ENCODE assay signal across 1 cellular context in the genomic region with DNA sequence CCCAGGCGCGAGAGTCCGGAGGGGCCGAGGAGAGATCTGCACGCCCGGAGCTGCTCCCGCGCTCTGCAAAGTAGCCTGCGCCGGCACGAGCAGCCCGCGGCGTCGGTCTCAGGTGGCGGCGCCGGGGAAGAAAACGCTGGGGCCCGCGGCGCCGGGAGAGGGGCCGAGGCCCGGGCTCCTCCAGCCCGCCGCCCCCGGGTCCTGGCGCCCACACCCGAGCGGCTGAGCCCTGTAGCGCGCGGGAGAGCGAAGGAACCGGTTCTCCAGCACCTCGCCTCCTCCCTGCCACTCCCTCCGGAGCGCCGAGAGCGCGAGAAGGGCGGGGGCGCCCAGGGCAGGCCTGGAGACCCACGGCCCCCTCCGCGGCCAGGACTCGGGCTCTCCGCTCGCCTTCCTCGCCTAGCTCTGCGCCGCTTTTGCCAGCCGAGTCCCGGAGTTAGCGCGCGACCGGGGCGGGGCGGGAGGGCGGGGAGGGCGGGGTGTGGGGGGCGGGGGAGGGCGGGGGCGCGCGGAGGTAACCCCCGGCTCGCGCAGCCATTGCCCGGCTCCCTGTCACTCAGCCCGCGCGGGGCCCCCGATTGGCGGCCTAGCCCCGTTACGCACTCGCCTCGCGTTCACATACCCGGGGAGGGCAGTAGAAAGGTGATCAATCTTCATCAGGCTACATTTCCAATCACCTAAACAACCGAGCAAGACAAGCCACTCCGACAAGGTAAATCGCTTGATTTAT.
A peak's percentile ranks its signal among the peaks of the same experiment; 100 is the strongest.
TF ChIP-seq lines count a peak whose summit lies in the region.

A gene (plus strand): TSS at position 645 of the 730 bp plus-strand sequence. CDS start 2,161 bp downstream, outside the sequence.

TF ChIP-seq in HepG2, 621 proteins besides CTCF, POLR2A, EP300 and RAD21 (continued from another document and continues in another):
- TF ChIP-seq, protein P1, sequence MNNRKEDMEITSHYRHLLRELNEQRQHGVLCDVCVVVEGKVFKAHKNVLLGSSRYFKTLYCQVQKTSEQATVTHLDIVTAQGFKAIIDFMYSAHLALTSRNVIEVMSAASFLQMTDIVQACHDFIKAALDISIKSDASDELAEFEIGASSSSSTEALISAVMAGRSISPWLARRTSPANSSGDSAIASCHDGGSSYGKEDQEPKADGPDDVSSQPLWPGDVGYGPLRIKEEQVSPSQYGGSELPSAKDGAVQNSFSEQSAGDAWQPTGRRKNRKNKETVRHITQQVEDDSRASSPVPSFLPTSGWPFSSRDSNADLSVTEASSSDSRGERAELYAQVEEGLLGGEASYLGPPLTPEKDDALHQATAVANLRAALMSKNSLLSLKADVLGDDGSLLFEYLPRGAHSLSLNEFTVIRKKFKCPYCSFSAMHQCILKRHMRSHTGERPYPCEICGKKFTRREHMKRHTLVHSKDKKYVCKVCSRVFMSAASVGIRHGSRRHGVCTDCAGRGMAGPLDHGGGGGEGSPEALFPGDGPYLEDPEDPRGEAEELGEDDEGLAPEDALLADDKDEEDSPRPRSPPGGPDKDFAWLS (CRISPR knock-in tag; IDR thresholded peaks at IDR 0.05; ENCODE audit: borderline replicate concordance), result no peak
- no peak for TF ChIP-seq RBM22 (optimal IDR thresholded peaks at IDR 0.05; ENCODE audit: low read length)
- peak; percentile 79 for TF ChIP-seq SKI (IDR thresholded peaks at IDR 0.05; ENCODE audit: partially characterized antibody)
- no peak for TF ChIP-seq EHMT2 (IDR thresholded peaks at IDR 0.05; ENCODE audit: borderline replicate concordance, low read depth, low read length)
- TF ChIP-seq ZBTB3 (CRISPR knock-in tag; IDR thresholded peaks at IDR 0.05; ENCODE audit: borderline replicate concordance, low read depth), result no peak
- TF ChIP-seq MATR3 (CRISPR knock-in tag; IDR thresholded peaks at IDR 0.05), result no peak
- TF ChIP-seq ZIK1 (CRISPR knock-in tag; IDR thresholded peaks at IDR 0.05; ENCODE audit: borderline replicate concordance, low read depth), result 0 out of 2 replicates have a peak, but pooled peaks have one; percentile 73
- TF ChIP-seq, protein P2, sequence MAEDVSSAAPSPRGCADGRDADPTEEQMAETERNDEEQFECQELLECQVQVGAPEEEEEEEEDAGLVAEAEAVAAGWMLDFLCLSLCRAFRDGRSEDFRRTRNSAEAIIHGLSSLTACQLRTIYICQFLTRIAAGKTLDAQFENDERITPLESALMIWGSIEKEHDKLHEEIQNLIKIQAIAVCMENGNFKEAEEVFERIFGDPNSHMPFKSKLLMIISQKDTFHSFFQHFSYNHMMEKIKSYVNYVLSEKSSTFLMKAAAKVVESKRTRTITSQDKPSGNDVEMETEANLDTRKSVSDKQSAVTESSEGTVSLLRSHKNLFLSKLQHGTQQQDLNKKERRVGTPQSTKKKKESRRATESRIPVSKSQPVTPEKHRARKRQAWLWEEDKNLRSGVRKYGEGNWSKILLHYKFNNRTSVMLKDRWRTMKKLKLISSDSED (CRISPR knock-in tag; IDR thresholded peaks at IDR 0.05), result no peak
- no peak for TF ChIP-seq CHD2 (IDR thresholded peaks at IDR 0.05; ENCODE audit: low read depth, low read length)
- TF ChIP-seq, protein P3, sequence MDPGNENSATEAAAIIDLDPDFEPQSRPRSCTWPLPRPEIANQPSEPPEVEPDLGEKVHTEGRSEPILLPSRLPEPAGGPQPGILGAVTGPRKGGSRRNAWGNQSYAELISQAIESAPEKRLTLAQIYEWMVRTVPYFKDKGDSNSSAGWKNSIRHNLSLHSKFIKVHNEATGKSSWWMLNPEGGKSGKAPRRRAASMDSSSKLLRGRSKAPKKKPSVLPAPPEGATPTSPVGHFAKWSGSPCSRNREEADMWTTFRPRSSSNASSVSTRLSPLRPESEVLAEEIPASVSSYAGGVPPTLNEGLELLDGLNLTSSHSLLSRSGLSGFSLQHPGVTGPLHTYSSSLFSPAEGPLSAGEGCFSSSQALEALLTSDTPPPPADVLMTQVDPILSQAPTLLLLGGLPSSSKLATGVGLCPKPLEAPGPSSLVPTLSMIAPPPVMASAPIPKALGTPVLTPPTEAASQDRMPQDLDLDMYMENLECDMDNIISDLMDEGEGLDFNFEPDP (CRISPR knock-in tag; conservative IDR thresholded peaks at IDR 0.05), result no peak
- no peak for TF ChIP-seq ZNF577 (CRISPR knock-in tag; IDR thresholded peaks at IDR 0.05; ENCODE audit: borderline replicate concordance, low read depth)
- TF ChIP-seq, protein P4, sequence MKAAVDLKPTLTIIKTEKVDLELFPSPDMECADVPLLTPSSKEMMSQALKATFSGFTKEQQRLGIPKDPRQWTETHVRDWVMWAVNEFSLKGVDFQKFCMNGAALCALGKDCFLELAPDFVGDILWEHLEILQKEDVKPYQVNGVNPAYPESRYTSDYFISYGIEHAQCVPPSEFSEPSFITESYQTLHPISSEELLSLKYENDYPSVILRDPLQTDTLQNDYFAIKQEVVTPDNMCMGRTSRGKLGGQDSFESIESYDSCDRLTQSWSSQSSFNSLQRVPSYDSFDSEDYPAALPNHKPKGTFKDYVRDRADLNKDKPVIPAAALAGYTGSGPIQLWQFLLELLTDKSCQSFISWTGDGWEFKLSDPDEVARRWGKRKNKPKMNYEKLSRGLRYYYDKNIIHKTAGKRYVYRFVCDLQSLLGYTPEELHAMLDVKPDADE (CRISPR knock-in tag; IDR thresholded peaks at IDR 0.05), result no peak
- TF ChIP-seq HNRNPH1 (optimal IDR thresholded peaks at IDR 0.05; ENCODE audit: low read depth, low read length), result no peak
- TF ChIP-seq, protein P5, sequence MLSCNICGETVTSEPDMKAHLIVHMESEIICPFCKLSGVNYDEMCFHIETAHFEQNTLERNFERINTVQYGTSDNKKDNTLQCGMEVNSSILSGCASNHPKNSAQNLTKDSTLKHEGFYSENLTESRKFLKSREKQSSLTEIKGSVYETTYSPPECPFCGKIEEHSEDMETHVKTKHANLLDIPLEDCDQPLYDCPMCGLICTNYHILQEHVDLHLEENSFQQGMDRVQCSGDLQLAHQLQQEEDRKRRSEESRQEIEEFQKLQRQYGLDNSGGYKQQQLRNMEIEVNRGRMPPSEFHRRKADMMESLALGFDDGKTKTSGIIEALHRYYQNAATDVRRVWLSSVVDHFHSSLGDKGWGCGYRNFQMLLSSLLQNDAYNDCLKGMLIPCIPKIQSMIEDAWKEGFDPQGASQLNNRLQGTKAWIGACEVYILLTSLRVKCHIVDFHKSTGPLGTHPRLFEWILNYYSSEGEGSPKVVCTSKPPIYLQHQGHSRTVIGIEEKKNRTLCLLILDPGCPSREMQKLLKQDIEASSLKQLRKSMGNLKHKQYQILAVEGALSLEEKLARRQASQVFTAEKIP (CRISPR knock-in tag; IDR thresholded peaks at IDR 0.05; ENCODE audit: borderline replicate concordance), result no peak
- no peak; the same call in 1 of the 2 replicates for TF ChIP-seq ZNF761 (CRISPR knock-in tag; conservative IDR thresholded peaks at IDR 0.05)
- TF ChIP-seq, protein P6, sequence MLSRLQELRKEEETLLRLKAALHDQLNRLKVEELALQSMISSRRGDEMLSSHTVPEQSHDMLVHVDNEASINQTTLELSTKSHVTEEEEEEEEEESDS (CRISPR knock-in tag; IDR thresholded peaks at IDR 0.05; ENCODE audit: borderline replicate concordance), result no peak
- TF ChIP-seq POLR2G (IDR thresholded peaks at IDR 0.05; ENCODE audit: low read depth, low read length), result peak; percentile 59
- TF ChIP-seq RXRB (CRISPR knock-in tag; IDR thresholded peaks at IDR 0.05; ENCODE audit: borderline replicate concordance), result no peak
- TF ChIP-seq, protein P7, sequence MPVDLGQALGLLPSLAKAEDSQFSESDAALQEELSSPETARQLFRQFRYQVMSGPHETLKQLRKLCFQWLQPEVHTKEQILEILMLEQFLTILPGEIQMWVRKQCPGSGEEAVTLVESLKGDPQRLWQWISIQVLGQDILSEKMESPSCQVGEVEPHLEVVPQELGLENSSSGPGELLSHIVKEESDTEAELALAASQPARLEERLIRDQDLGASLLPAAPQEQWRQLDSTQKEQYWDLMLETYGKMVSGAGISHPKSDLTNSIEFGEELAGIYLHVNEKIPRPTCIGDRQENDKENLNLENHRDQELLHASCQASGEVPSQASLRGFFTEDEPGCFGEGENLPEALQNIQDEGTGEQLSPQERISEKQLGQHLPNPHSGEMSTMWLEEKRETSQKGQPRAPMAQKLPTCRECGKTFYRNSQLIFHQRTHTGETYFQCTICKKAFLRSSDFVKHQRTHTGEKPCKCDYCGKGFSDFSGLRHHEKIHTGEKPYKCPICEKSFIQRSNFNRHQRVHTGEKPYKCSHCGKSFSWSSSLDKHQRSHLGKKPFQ (CRISPR knock-in tag; IDR thresholded peaks at IDR 0.05; ENCODE audit: insufficient replicate concordance), result peak; percentile 26
- no peak; the same call in 1 of the 2 replicates for TF ChIP-seq CBX5 (CRISPR knock-in tag; IDR thresholded peaks at IDR 0.05; ENCODE audit: borderline replicate concordance)
- no peak for TF ChIP-seq JARID2 (CRISPR knock-in tag; IDR thresholded peaks at IDR 0.05; ENCODE audit: insufficient replicate concordance)
- TF ChIP-seq ZNF605 (CRISPR knock-in tag; IDR thresholded peaks at IDR 0.05), result no peak
- TF ChIP-seq ZNF652 (CRISPR knock-in tag; IDR thresholded peaks at IDR 0.05; ENCODE audit: borderline replicate concordance, low read depth), result no peak
- TF ChIP-seq SOX6 (IDR thresholded peaks at IDR 0.05), result no peak
- no peak for TF ChIP-seq SOX6 (CRISPR knock-in tag; IDR thresholded peaks at IDR 0.05)
- TF ChIP-seq, protein P8, sequence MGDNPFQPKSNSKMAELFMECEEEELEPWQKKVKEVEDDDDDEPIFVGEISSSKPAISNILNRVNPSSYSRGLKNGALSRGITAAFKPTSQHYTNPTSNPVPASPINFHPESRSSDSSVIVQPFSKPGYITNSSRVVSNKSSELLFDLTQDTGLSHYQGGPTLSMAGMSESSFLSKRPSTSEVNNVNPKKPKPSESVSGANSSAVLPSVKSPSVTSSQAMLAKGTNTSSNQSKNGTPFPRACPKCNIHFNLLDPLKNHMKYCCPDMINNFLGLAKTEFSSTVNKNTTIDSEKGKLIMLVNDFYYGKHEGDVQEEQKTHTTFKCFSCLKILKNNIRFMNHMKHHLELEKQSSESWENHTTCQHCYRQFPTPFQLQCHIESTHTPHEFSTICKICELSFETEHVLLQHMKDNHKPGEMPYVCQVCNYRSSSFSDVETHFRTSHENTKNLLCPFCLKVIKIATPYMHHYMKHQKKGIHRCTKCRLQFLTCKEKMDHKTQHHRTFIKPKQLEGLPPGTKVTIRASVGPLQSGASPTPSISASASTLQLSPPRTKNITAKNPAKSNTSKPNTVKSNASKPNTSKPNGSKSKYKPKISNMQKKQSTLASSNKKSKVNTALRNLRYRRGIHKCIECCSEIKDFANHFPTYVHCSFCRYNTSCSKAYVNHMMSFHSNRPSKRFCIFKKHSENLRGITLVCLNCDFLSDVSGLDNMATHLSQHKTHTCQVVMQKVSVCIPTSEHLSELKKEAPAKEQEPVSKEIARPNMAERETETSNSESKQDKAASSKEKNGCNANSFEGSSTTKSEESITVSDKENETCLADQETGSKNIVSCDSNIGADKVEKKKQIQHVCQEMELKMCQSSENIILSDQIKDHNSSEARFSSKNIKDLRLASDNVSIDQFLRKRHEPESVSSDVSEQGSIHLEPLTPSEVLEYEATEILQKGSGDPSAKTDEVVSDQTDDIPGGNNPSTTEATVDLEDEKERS (CRISPR knock-in tag; IDR thresholded peaks at IDR 0.05), result peak; percentile 69; the same call in 1 of the 2 replicates
- TF ChIP-seq, protein P9, sequence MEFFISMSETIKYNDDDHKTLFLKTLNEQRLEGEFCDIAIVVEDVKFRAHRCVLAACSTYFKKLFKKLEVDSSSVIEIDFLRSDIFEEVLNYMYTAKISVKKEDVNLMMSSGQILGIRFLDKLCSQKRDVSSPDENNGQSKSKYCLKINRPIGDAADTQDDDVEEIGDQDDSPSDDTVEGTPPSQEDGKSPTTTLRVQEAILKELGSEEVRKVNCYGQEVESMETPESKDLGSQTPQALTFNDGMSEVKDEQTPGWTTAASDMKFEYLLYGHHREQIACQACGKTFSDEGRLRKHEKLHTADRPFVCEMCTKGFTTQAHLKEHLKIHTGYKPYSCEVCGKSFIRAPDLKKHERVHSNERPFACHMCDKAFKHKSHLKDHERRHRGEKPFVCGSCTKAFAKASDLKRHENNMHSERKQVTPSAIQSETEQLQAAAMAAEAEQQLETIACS (CRISPR knock-in tag; IDR thresholded peaks at IDR 0.05), result no peak; the same call in 1 of the 2 replicates
- TF ChIP-seq PTBP1 (IDR thresholded peaks at IDR 0.05; ENCODE audit: low read depth, low read length, poor library complexity, severe bottlenecking), result no peak
- TF ChIP-seq TBP (CRISPR knock-in tag; IDR thresholded peaks at IDR 0.05), result no peak
- TF ChIP-seq ZNF678 (CRISPR knock-in tag; IDR thresholded peaks at IDR 0.05), result no peak
- no peak for TF ChIP-seq ZNF720 (CRISPR knock-in tag; IDR thresholded peaks at IDR 0.05)
- TF ChIP-seq HMGA1 (CRISPR knock-in tag; conservative IDR thresholded peaks at IDR 0.05), result no peak
- TF ChIP-seq ZNF431 (CRISPR knock-in tag; IDR thresholded peaks at IDR 0.05; ENCODE audit: borderline replicate concordance, low read depth), result no peak
- TF ChIP-seq, protein P10, sequence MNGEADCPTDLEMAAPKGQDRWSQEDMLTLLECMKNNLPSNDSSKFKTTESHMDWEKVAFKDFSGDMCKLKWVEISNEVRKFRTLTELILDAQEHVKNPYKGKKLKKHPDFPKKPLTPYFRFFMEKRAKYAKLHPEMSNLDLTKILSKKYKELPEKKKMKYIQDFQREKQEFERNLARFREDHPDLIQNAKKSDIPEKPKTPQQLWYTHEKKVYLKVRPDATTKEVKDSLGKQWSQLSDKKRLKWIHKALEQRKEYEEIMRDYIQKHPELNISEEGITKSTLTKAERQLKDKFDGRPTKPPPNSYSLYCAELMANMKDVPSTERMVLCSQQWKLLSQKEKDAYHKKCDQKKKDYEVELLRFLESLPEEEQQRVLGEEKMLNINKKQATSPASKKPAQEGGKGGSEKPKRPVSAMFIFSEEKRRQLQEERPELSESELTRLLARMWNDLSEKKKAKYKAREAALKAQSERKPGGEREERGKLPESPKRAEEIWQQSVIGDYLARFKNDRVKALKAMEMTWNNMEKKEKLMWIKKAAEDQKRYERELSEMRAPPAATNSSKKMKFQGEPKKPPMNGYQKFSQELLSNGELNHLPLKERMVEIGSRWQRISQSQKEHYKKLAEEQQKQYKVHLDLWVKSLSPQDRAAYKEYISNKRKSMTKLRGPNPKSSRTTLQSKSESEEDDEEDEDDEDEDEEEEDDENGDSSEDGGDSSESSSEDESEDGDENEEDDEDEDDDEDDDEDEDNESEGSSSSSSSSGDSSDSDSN (CRISPR knock-in tag; IDR thresholded peaks at IDR 0.05), result peak; percentile 98
- no peak for TF ChIP-seq FOXP1 (IDR thresholded peaks at IDR 0.05)
- no peak for TF ChIP-seq FOXP1 (CRISPR knock-in tag; IDR thresholded peaks at IDR 0.05)
- TF ChIP-seq ZFP36L2 (CRISPR knock-in tag; IDR thresholded peaks at IDR 0.05), result no peak
- TF ChIP-seq, protein P11, sequence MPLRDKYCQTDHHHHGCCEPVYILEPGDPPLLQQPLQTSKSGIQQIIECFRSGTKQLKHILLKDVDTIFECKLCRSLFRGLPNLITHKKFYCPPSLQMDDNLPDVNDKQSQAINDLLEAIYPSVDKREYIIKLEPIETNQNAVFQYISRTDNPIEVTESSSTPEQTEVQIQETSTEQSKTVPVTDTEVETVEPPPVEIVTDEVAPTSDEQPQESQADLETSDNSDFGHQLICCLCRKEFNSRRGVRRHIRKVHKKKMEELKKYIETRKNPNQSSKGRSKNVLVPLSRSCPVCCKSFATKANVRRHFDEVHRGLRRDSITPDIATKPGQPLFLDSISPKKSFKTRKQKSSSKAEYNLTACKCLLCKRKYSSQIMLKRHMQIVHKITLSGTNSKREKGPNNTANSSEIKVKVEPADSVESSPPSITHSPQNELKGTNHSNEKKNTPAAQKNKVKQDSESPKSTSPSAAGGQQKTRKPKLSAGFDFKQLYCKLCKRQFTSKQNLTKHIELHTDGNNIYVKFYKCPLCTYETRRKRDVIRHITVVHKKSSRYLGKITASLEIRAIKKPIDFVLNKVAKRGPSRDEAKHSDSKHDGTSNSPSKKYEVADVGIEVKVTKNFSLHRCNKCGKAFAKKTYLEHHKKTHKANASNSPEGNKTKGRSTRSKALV (CRISPR knock-in tag; IDR thresholded peaks at IDR 0.05), result peak; percentile 56; the same call in 1 of the 2 replicates
- TF ChIP-seq ZNF709 (CRISPR knock-in tag; IDR thresholded peaks at IDR 0.05), result 0 out of 2 replicates have a peak, but pooled peaks have one; percentile 43
- no peak for TF ChIP-seq KDM3A (CRISPR knock-in tag; IDR thresholded peaks at IDR 0.05; ENCODE audit: low read depth)
